ENCODE assay signal across 8 cellular contexts in genomic region chr20:2653511-2654383, GRCh38. TPM values are rescaled to one million over a fixed set of nuclear protein-coding genes. Genes with fewer than 3 reads are reported as not detected.
DNase-seq lines count a peak whose midpoint lies in the region; ATAC-seq and TF ChIP-seq lines count a peak whose summit lies in the region.

No MANE protein-coding gene starts in this region.

- peaks cover 69% of the 10 kb centered on the region for H3K79me2 ChIP-seq in GM23248 (ENCODE audit: insufficient read depth)

- TF ChIP-seq CTCF in WERI-Rb-1 (IDR thresholded peaks at IDR 0.05; ENCODE audit: low read depth, low read length) (no peak), foreskin fibroblast (IDR thresholded peaks at IDR 0.05; ENCODE audit: low read depth, low read length) (no peak)

- peak overlapping the region; percentile 98 for H3K4me2 ChIP-seq in GM23248 (ENCODE audit: unreplicated experiment)

- H3K27me3 ChIP-seq in GM23248 (replicated peaks; ENCODE audit: insufficient read depth) (no peaks in the 10 kb centered on the region), WERI-Rb-1 (ENCODE audit: insufficient read depth, low read depth, severe bottlenecking) (no peaks in the 10 kb centered on the region), skeletal muscle tissue (ENCODE audit: control insufficient read depth in 3 of 3, insufficient read depth in 3 of 3, low read length in 3 of 3) (no peaks in the 10 kb centered on the region)

- H3K9ac ChIP-seq in GM23248 (peak overlapping the region; percentile 90), skeletal muscle tissue (ENCODE audit: low read depth in 1 of 3, low read length in 3 of 3) (peak overlapping the region; percentile 84 to 94 (median 85))

- H3F3A ChIP-seq in GM23248 (ENCODE audit: insufficient read depth) = peaks cover 55% of the 10 kb centered on the region

- H3K36me3 ChIP-seq in GM23248 (ENCODE audit: low read depth) = peaks cover 39% of the 10 kb centered on the region
- peaks cover 61% of the 10 kb centered on the region for H3K36me3 ChIP-seq in WERI-Rb-1
- peaks cover 48 to 50% (median 49%) of the 10 kb centered on the region in 3 donors for H3K36me3 ChIP-seq in skeletal muscle tissue (ENCODE audit: control insufficient read depth in 3 of 3, insufficient read depth in 3 of 3, low read length in 3 of 3)

- H3K9me3 ChIP-seq in GM23248 (ENCODE audit: low read depth) (no peaks in the 10 kb centered on the region), WERI-Rb-1 (ENCODE audit: severe bottlenecking) (no peaks in the 10 kb centered on the region), skeletal muscle tissue (ENCODE audit: control insufficient read depth in 3 of 3, low read length in 3 of 3) (no peaks in the 10 kb centered on the region)

- H3K4me1 ChIP-seq in GM23248 (ENCODE audit: insufficient read depth) (peaks cover 4% of the 10 kb centered on the region; the same call in 1 of the 2 replicates), skeletal muscle tissue (ENCODE audit: control insufficient read depth in 3 of 3, insufficient read depth in 3 of 3, low read length in 3 of 3) (peaks cover 18 to 23% (median 20%) of the 10 kb centered on the region in 3 donors)

- H3K9me2 ChIP-seq in GM23248 (ENCODE audit: insufficient read depth) = no peaks in the 10 kb centered on the region

- DNase-seq in GM23248 (no peak), WERI-Rb-1 (no peak), foreskin fibroblast (no peak), NCI-H2107 treated with DMSO at 0.1 percent for 48 hours (lab: John Stamatoyannopoulos, UW; ENCODE audit: unreplicated experiment) (no peak), LoVo (ENCODE audit: low spot score) (no peak)
- no peak for DNase-seq in activated CD4-positive, alpha-beta T cell treated with anti-CD3 and anti-CD28 coated beads for 1 hour

- H3K4me3 ChIP-seq in GM23248 (peak overlapping the region; percentile 89), WERI-Rb-1 (ENCODE audit: low read depth, low read length) (peak overlapping the region; percentile 98), foreskin fibroblast (ENCODE audit: low read depth in 1 of 2, low read length in 2 of 2) (peak overlapping the region; percentile 99), skeletal muscle tissue (ENCODE audit: low read length in 3 of 3) (peak overlapping the region; percentile 91 to 99 (median 99))

- H3K27ac ChIP-seq in GM23248 (peak overlapping the region; percentile 37), WERI-Rb-1 (peak overlapping the region; percentile 94), skeletal muscle tissue (ENCODE audit: low read depth, low read length) (peak overlapping the region; percentile 76)

- no peaks in the 10 kb centered on the region for H4K20me1 ChIP-seq in GM23248 (ENCODE audit: insufficient read depth)

- WGBS in GM23248 (ENCODE audit: low coverage in 1 of 2, low lambda C conversion rate in 2 of 2, missing lambda C conversion rate in 2 of 2), 2 experiments = 28 to 38% methylated on average over 24 of the region's 24 CpGs

- 0 out of 2 replicates have a peak overlapping the region, but pooled peaks have one; percentile 72 for H2AFZ ChIP-seq in GM23248

- no peak for ATAC-seq in HG02678 (IDR thresholded peaks at IDR 0.05; ENCODE audit: unreplicated experiment)

- in situ Hi-C loops in GM23248 (cut with MboI) = no loop called here

RNA-seq across cellular contexts. Expression of gene NOP56, which starts 1.3 kb away (rescaled TPM):
- 123 and 130 TPM in 2 replicates for total RNA-seq in GM23248 (2014; rRNA removed; shearing (Covaris generic))
- polyA plus RNA-seq in GM23248 (2016; fragmentation: Nextera tagmentation; extraction: Ambion mirVana) = 139 and 149 TPM in 2 replicates
- total RNA-seq in skeletal muscle tissue = 103 TPM

RNA-seq across cellular contexts. Expression of gene IDH3B, which starts 10.3 kb away (rescaled TPM):
- 76.3 and 91.1 TPM in 2 replicates for total RNA-seq in GM23248 (2014; rRNA removed; shearing (Covaris generic))
- 75.6 and 79.5 TPM in 2 replicates for polyA plus RNA-seq in GM23248 (2016; fragmentation: Nextera tagmentation; extraction: Ambion mirVana)
- 156 TPM for total RNA-seq in skeletal muscle tissue

RNA-seq across cellular contexts. Expression of gene EBF4, which starts 38.8 kb away (rescaled TPM):
- 0.76 TPM in 1 of 2 replicates, not detected in the other for total RNA-seq in GM23248 (2014; rRNA removed; shearing (Covaris generic))
- 0.36 TPM in 1 of 2 replicates, not detected in the other for polyA plus RNA-seq in GM23248 (2016; fragmentation: Nextera tagmentation; extraction: Ambion mirVana)
- total RNA-seq in skeletal muscle tissue = 2.6 TPM

Comparison
In these comparisons a context has a peak if more than half of its experiments do, and no peak if none do; other contexts are left out.
1. H3K27ac ChIP-seq: peak in every context shown above with its lines; median percentile 94 in WERI-Rb-1; 76 in skeletal muscle tissue; 37 in GM23248.